ENCODE assay signal across 1 cellular context in the genomic region with DNA sequence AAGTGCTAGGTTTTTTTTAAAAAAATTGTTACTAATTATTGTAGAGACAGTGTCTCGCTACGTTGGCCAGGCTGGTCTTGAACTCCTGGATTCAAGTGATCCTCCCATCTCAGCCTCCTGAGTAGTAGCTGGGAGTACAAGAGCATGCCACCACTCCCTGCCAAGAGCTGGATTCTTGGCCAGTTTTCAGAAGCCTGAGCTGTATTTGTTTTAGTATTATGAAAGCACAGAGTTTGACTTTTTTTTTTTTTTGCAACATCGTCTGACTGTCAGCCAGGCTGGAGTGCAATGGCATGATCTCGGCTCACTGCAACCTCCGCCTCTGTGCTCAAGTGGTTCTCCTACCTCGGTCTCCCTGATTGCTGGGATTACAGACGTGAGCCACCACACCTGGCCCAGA.
TF ChIP-seq lines count a peak whose summit lies in the region.

No MANE protein-coding gene starts in this region.

TF ChIP-seq in GM23338, 12 proteins besides CTCF, POLR2A, EP300 and RAD21 (continued from another document):
- TF ChIP-seq, protein P1, sequence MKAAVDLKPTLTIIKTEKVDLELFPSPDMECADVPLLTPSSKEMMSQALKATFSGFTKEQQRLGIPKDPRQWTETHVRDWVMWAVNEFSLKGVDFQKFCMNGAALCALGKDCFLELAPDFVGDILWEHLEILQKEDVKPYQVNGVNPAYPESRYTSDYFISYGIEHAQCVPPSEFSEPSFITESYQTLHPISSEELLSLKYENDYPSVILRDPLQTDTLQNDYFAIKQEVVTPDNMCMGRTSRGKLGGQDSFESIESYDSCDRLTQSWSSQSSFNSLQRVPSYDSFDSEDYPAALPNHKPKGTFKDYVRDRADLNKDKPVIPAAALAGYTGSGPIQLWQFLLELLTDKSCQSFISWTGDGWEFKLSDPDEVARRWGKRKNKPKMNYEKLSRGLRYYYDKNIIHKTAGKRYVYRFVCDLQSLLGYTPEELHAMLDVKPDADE (IDR thresholded peaks at IDR 0.05): no peak
- TF ChIP-seq NANOG (IDR thresholded peaks at IDR 0.05; ENCODE audit: borderline replicate concordance) (no peak), POLR2AphosphoS5 (IDR thresholded peaks at IDR 0.05; ENCODE audit: low read depth) (no peak)
